9 cellular contexts compared by ENCODE assay signal in genomic region chr3:128385080-128385832, GRCh38.
A peak's percentile ranks its signal among the peaks of the same experiment; 100 is the strongest.
DNase-seq lines count a peak whose midpoint lies in the region; ATAC-seq and TF ChIP-seq lines count a peak whose summit lies in the region.
"Had no signal": no experiment of that assay in that cellular context is flagged by ENCODE, and none has a peak within 500 bp of the region (broad histone marks: within the 10 kb centered on the region; RNA-seq: fewer than 3 reads in every experiment).

No MANE protein-coding gene starts in this region.

- no peaks in the 10 kb centered on the region for H3K36me3 ChIP-seq in neural progenitor cell
- H3K36me3 ChIP-seq: BLaER1 treated with 17β-estradiol and CSF1 and Interleukin-3, amounts not matched to agents 10 nM and 100 nM had no signal

- H3K4me3 Mint-ChIP-seq in neural progenitor cell, result no peak overlapping the region

- H3K27me3 Mint-ChIP-seq in neural progenitor cell (ENCODE audit: insufficient read depth, low read depth), result peaks cover 3% of the 10 kb centered on the region

- H3K9me3 ChIP-seq in neural progenitor cell (ENCODE audit: low read depth), result no peaks in the 10 kb centered on the region
- H3K9me3 ChIP-seq: BLaER1 treated with 17β-estradiol and CSF1 and Interleukin-3, amounts not matched to agents 10 nM and 100 nM had no signal

- H3K27ac ChIP-seq in neural progenitor cell, result no peak overlapping the region
- H3K27ac ChIP-seq: BLaER1 treated with 17β-estradiol and CSF1 and Interleukin-3, amounts not matched to agents 10 nM and 100 nM had no signal

- no peak overlapping the region for H2AFZ ChIP-seq in neural progenitor cell (replicated peaks)

- H3K4me1 Mint-ChIP-seq in neural progenitor cell, result peaks cover 4% of the 10 kb centered on the region

- DNase-seq in AG08395 (ENCODE audit: low spot score) (peak; percentile 71), LoVo (ENCODE audit: low spot score) (peak; percentile 27), fibroblast of the conjunctiva (ENCODE audit: low read depth) (peak; percentile 57), neural progenitor cell (ENCODE audit: low spot score) (no peak), DMS79 treated with DMSO at 0.1 percent for 48 hours (lab: John Stamatoyannopoulos, UW) (no peak), NCI-H2227 (lab: John Stamatoyannopoulos, UW; ENCODE audit: unreplicated experiment) (no peak)
- no peak for DNase-seq in stimulated activated naive CD4-positive, alpha-beta T cell (lab: John Stamatoyannopoulos, UW)

- ATAC-seq in HG03378 (IDR thresholded peaks at IDR 0.05; ENCODE audit: unreplicated experiment), result no peak

- H3K4me3 ChIP-seq in neural progenitor cell, result no peak overlapping the region
- H3K4me3 ChIP-seq: BLaER1 treated with 17β-estradiol and CSF1 and Interleukin-3, amounts not matched to agents 10 nM and 100 nM had no signal

- peak overlapping the region; percentile 89 for H3K27ac Mint-ChIP-seq in neural progenitor cell

- H3F3A ChIP-seq in neural progenitor cell (ENCODE audit: low read depth), result no peaks in the 10 kb centered on the region

- no peaks in the 10 kb centered on the region for H3K4me1 ChIP-seq in neural progenitor cell

- no peaks in the 10 kb centered on the region for H3K79me2 ChIP-seq in neural progenitor cell (ENCODE audit: low read depth)

- H3K9me3 Mint-ChIP-seq in neural progenitor cell, result peaks cover 1% of the 10 kb centered on the region

- H3K4me2 ChIP-seq in neural progenitor cell, result no peak overlapping the region
- H3K4me2 ChIP-seq: BLaER1 treated with 17β-estradiol and CSF1 and Interleukin-3, amounts not matched to agents 10 nM and 100 nM had no signal

- no peaks in the 10 kb centered on the region for H3K27me3 ChIP-seq in neural progenitor cell
- H3K27me3 ChIP-seq: BLaER1 treated with 17β-estradiol and CSF1 and Interleukin-3, amounts not matched to agents 10 nM and 100 nM had no signal

- H4K20me1 ChIP-seq in neural progenitor cell (ENCODE audit: low read depth), result no peaks in the 10 kb centered on the region

- H3K36me3 Mint-ChIP-seq in neural progenitor cell, result peaks cover 2% of the 10 kb centered on the region

- H3K9ac ChIP-seq in neural progenitor cell, result no peak overlapping the region
- H3K9ac ChIP-seq: BLaER1 treated with 17β-estradiol and CSF1 and Interleukin-3, amounts not matched to agents 10 nM and 100 nM had no signal

- TF ChIP-seq CTCF in neural progenitor cell (IDR thresholded peaks at IDR 0.05), result no peak

Comparison
In these comparisons a context has a peak if more than half of its experiments do, and no peak if none do; other contexts are left out.
1. DNase-seq: peak in AG08395 (single experiment), LoVo (single experiment) and fibroblast of the conjunctiva (single experiment); none in neural progenitor cell (single experiment), stimulated activated naive CD4-positive, alpha-beta T cell (0 of 6), DMS79 treated with DMSO at 0.1 percent for 48 hours (single experiment) and NCI-H2227 (single experiment).